In the genomic region with DNA sequence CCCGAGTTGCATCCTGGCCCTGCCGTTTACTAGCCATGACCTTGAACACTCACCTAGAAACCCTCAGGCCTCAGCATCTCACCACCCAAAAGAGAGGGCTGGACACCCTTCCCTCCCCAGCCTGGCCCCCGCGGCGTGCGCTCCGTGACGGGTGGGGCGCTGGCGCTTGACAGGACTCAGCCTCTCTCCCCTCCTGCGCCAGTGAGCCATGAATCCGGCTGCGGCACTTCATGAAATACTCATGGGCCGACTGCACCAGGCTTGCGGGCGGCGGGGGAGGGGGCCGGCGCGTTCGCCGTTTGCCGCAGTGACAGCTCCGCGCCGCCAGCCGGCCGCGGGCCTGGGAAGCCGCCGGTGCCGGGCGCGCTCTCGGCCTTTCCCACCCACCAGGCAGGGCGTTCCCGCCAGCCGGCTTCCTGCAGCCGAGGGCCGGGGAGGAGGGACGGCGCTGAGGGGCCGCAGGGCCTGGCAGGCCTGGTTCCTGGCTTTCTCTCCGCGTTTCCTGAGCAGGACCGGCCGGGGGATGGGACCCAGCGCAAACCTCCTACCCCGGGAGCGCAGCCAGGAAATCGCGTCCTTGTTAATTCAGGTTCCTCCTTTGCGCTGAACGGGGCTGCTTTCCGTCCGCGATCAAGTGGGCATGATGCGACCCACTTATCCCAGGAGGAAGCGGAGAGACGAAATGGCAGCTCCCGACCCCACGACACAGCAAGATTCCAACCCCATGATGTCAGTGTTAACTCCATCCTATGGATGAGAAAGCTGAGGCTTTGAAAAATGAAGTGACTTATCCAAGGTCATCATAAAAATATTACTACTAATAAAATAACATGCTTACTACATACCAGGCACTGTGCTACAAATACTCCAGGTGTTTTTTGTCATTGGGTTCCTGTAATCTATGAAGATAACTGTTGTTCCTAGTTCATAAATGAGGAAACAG, we compare ENCODE assay signal across 9 cellular contexts. TPM values are rescaled to one million over a fixed set of nuclear protein-coding genes. Genes with fewer than 3 reads are reported as not detected.
A peak's percentile ranks its signal among the peaks of the same experiment; 100 is the strongest.
DNase-seq lines count a peak whose midpoint lies in the region; ATAC-seq and TF ChIP-seq lines count a peak whose summit lies in the region.
"Had no signal": no experiment of that assay in that cellular context is flagged by ENCODE, and none has a peak within 500 bp of the region (broad histone marks: within the 10 kb centered on the region; RNA-seq: fewer than 3 reads in every experiment).

No MANE protein-coding gene starts in this region.

- H3K27ac ChIP-seq in OCI-LY1 (ENCODE audit: low read depth, low read length, poor library complexity, severe bottlenecking) (no peak overlapping the region), esophagus muscularis mucosa (replicated peaks in 1 of 4) (peak overlapping the region; percentile 90 to 94 (median 92)), muscle layer of colon (ENCODE audit: low read depth, low read length) (peak overlapping the region; percentile 81)

- TF ChIP-seq CTCF in OCI-LY1 (IDR thresholded peaks at IDR 0.05; ENCODE audit: low read length) = no peak
- peak; percentile 20 to 47 (median 30) for TF ChIP-seq CTCF in esophagus muscularis mucosa (IDR thresholded peaks at IDR 0.05)

- H3K27me3 ChIP-seq in OCI-LY1 (ENCODE audit: insufficient read depth, low read length) = peaks cover 3% of the 10 kb centered on the region; the same call in 1 of the 2 replicates
- H3K27me3 ChIP-seq in esophagus muscularis mucosa = no peaks in the 10 kb centered on the region
- no peaks in the 10 kb centered on the region for H3K27me3 ChIP-seq in muscle layer of colon (ENCODE audit: control insufficient read depth in 1 of 2, insufficient read depth in 2 of 2, low read length in 2 of 2)

- no peak for TF ChIP-seq POLR2A in esophagus muscularis mucosa (IDR thresholded peaks at IDR 0.05; ENCODE audit: low read depth)

- H3K9me3 ChIP-seq in OCI-LY1 (ENCODE audit: low read length) = no peaks in the 10 kb centered on the region
- no peaks in the 10 kb centered on the region for H3K9me3 ChIP-seq in esophagus muscularis mucosa
- no peaks in the 10 kb centered on the region for H3K9me3 ChIP-seq in muscle layer of colon (ENCODE audit: low read length)

- no peaks in the 10 kb centered on the region for H4K20me1 ChIP-seq in OCI-LY1 (ENCODE audit: insufficient read depth, low read length)

- H3K9ac ChIP-seq in OCI-LY1 (ENCODE audit: low read length) (no peak overlapping the region; the same call in 1 of the 2 replicates), muscle layer of colon (ENCODE audit: low read length) (peak overlapping the region; percentile 92)

- no peaks in the 10 kb centered on the region for H3F3A ChIP-seq in OCI-LY1 (ENCODE audit: insufficient read depth, low read length)

- H3K4me1 ChIP-seq in OCI-LY1 (ENCODE audit: insufficient read depth, low read length, severe bottlenecking) (peaks cover 11% of the 10 kb centered on the region), esophagus muscularis mucosa (peaks cover 20 to 39% (median 27%) of the 10 kb centered on the region in 4 donors), muscle layer of colon (ENCODE audit: insufficient read depth, low read length) (peaks cover 14% of the 10 kb centered on the region)

- H2AFZ ChIP-seq in OCI-LY1 (ENCODE audit: low read length) = no peak overlapping the region

- intact Hi-C loops in esophagus muscularis mucosa (cut with DNase I) = no loop called here

- no peak for TF ChIP-seq EP300 in esophagus muscularis mucosa (IDR thresholded peaks at IDR 0.05)

- no peaks in the 10 kb centered on the region for H3K9me2 ChIP-seq in OCI-LY1 (ENCODE audit: low read depth, low read length)

- DNase-seq in NCI-H748 (lab: John Stamatoyannopoulos, UW; ENCODE audit: unreplicated experiment) = peak; percentile 64
- no peak for DNase-seq in NCI-H748 treated with DMSO at 0.1 percent for 48 hours (lab: John Stamatoyannopoulos, UW)
- peak; percentile 29 for DNase-seq in activated T-helper 1 cell treated with Interleukin-2 at 50 U/mL for 16 hours (ENCODE audit: low read depth)
- peak; percentile 94 for DNase-seq in esophagus muscularis mucosa (ENCODE audit: extremely low spot score)
- peak; percentile 31 for DNase-seq in stromal cell of bone marrow (ENCODE audit: low read depth)

- H3K4me3 ChIP-seq in OCI-LY1 (ENCODE audit: low read depth, low read length, poor library complexity, severe bottlenecking) = peak overlapping the region; percentile 48
- H3K4me3 ChIP-seq in esophagus muscularis mucosa = peak overlapping the region; percentile 64 to 70 (median 68)
- peak overlapping the region; percentile 24 to 73 for H3K4me3 ChIP-seq in muscle layer of colon (ENCODE audit: low read depth in 1 of 2, low read length in 2 of 2)

- ATAC-seq in HG03103 (IDR thresholded peaks at IDR 0.05; ENCODE audit: low read depth, unreplicated experiment) = peak; percentile 67

- H3K79me2 ChIP-seq in OCI-LY1 (ENCODE audit: insufficient read depth, low read length) = no peaks in the 10 kb centered on the region

- H3K36me3 ChIP-seq in OCI-LY1 (ENCODE audit: insufficient read depth, low read length) (no peaks in the 10 kb centered on the region), esophagus muscularis mucosa (no peaks in the 10 kb centered on the region), muscle layer of colon (ENCODE audit: insufficient read depth, low read length) (no peaks in the 10 kb centered on the region)

- H3K4me2 ChIP-seq in OCI-LY1 (ENCODE audit: low read length) = peak overlapping the region; percentile 65

- WGBS in esophagus muscularis mucosa = 0% methylated on average over 11 of the region's 62 CpGs

RNA-seq across cellular contexts. Expression of gene LUZP1, which starts 9.1 kb away (rescaled TPM):
- 10 to 100 TPM; 23.4 to 34.4 (median 27.3) TPM for total RNA-seq in esophagus muscularis mucosa

RNA-seq across cellular contexts. Expression of gene HTR1D, which starts 39.6 kb away (rescaled TPM):
- total RNA-seq in esophagus muscularis mucosa = not detected
- total RNA-seq: subcutaneous adipose tissue had no signal
